24 cellular contexts compared by ENCODE assay signal in genomic region chr5:31007672-31008071, GRCh38.
"Had no signal": no experiment of that assay in that cellular context is flagged by ENCODE, and none has a peak within 500 bp of the region (broad histone marks: within the 10 kb centered on the region; RNA-seq: fewer than 3 reads in every experiment).

No MANE protein-coding gene starts in this region.

- H3K4me3 Mint-ChIP-seq: activated CD4-positive, alpha-beta T cell treated with anti-CD3 and anti-CD28 coated beads, Interleukin-2, amount 10 ng/mL, durations not matched to agents 24 days and 14 days; naive thymus-derived CD8-positive, alpha-beta T cell; stimulated activated naive CD8-positive, alpha-beta T cell treated with anti-CD3 and anti-CD28 coated beads, Interleukin-15, Interleukin-2, amounts not matched to agents 100 ng/mL and 50 ng/mL, for 24 hours had no signal

- DNase-seq: activated CD4-positive, alpha-beta T cell treated with anti-CD3 and anti-CD28 coated beads, Interleukin-2, amount 10 ng/mL, durations not matched to agents 24 days and 14 days; activated CD8-positive, alpha-beta memory T cell treated with anti-CD3 and anti-CD28 coated beads, Interleukin-2, amount 50 U/mL, for 4 hours; activated effector memory CD4-positive, alpha-beta T cell treated with anti-CD3 and anti-CD28 coated beads, Interleukin-2, amount 50 U/mL, for 16 hours; activated naive CD4-positive, alpha-beta T cell treated with anti-CD3 and anti-CD28 coated beads, Interleukin-2, amount 50 U/mL, for 16 hours; activated T-cell treated with anti-CD3 and anti-CD28 coated beads, Interleukin-2, amount 50 U/mL, for 48 hours; cerebellar nuclear complex; cortex of kidney; gastrocnemius medialis; heart right ventricle; mesenchymal stem cell; naive thymus-derived CD8-positive, alpha-beta T cell; ovary; psoas muscle; right cardiac atrium; small intestine; stimulated activated CD4-positive, alpha-beta T cell treated with anti-CD3 and anti-CD28 coated beads, Interleukin-15, amount 100 ng/mL, for 24 hours; stimulated activated CD4-positive, alpha-beta T cell treated with anti-CD3 and anti-CD28 coated beads, Interleukin-2, amount 100 ng/mL, for 48 hours; T-helper 1 cell; T-helper 9 cell; trophoblast cell had no signal

- H3K27me3 Mint-ChIP-seq: activated CD4-positive, alpha-beta T cell treated with anti-CD3 and anti-CD28 coated beads, Interleukin-2, amount 10 ng/mL, durations not matched to agents 24 days and 14 days; stimulated activated naive CD8-positive, alpha-beta T cell treated with anti-CD3 and anti-CD28 coated beads, Interleukin-15, Interleukin-2, amounts not matched to agents 100 ng/mL and 50 ng/mL, for 24 hours had no signal

- H3K27ac Mint-ChIP-seq: activated CD4-positive, alpha-beta T cell treated with anti-CD3 and anti-CD28 coated beads, Interleukin-2, amount 10 ng/mL, durations not matched to agents 24 days and 14 days; naive thymus-derived CD8-positive, alpha-beta T cell; stimulated activated naive CD8-positive, alpha-beta T cell treated with anti-CD3 and anti-CD28 coated beads, Interleukin-15, Interleukin-2, amounts not matched to agents 100 ng/mL and 50 ng/mL, for 24 hours had no signal

- H3K4me3 ChIP-seq: ascending aorta, breast epithelium, gastrocnemius medialis, heart right ventricle, ovary, psoas muscle had no signal

- H3K27me3 ChIP-seq: ascending aorta, breast epithelium, gastrocnemius medialis, heart right ventricle, ovary had no signal

- H3K4me1 ChIP-seq: ascending aorta, breast epithelium, gastrocnemius medialis, heart right ventricle, psoas muscle had no signal

- H3K9me3 ChIP-seq: ascending aorta, breast epithelium, gastrocnemius medialis, ovary, psoas muscle had no signal

- ATAC-seq: esophagus mucosa; gastrocnemius medialis; heart right ventricle; naive thymus-derived CD8-positive, alpha-beta T cell; psoas muscle; right cardiac atrium had no signal

- H3K4me1 Mint-ChIP-seq: activated CD4-positive, alpha-beta T cell treated with anti-CD3 and anti-CD28 coated beads, Interleukin-2, amount 10 ng/mL, durations not matched to agents 24 days and 14 days; naive thymus-derived CD8-positive, alpha-beta T cell had no signal

- H3K36me3 ChIP-seq: ascending aorta, breast epithelium, gastrocnemius medialis, heart right ventricle, ovary had no signal

- FAIRE-seq: small intestine had no signal
